ENCODE assay signal across 14 cellular contexts in the genomic region with DNA sequence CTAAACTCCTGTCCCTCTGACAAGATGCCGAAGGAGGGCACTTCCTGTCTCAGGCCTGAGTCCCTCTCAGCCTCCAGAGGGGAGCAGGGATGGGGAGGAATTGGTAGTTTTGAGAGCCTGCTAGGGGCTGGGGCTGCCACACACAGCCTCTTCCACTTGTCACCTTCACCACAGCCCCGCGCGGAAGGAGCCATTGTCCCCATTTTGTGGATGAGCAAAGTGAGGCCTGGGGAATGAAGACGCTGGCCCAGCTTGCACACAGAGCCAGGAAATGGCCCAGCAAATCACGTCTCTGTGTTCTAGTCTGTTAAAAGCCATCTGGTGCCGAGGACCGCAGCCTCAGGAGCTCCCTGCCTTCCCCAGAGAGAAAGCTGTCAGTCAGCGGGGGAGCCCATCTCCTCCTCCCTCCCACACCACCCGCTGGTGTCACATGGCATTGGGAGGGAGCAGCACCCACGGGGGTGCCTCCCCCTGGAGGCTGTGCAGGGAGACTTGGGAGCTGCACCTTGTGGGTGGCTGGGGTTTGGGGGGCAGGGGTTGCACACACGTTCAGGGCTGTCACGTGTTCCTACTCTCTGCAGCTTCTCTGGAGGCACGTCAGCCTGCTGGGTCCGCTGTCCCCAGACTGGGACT. TPM values are rescaled to one million over a fixed set of nuclear protein-coding genes. Genes with fewer than 3 reads are reported as not detected.
DNase-seq lines count a peak whose midpoint lies in the region; ATAC-seq and TF ChIP-seq lines count a peak whose summit lies in the region.
"Had no signal": no experiment of that assay in that cellular context is flagged by ENCODE, and none has a peak within 500 bp of the region (broad histone marks: within the 10 kb centered on the region; RNA-seq: fewer than 3 reads in every experiment).

No MANE protein-coding gene starts in this region.

- H3K9ac ChIP-seq in mesendoderm (ENCODE audit: low read length), result no peak overlapping the region

- no peak overlapping the region for H4K8ac ChIP-seq in mesendoderm (ENCODE audit: low read depth, low read length)

- TF ChIP-seq CTCF in HEK293 (tag by site-specific recombination; IDR thresholded peaks at IDR 0.05), result no peak

- WGBS in mesendoderm (ENCODE audit: extremely low coverage, insufficient coverage, low lambda C conversion rate), result no CpG with 5 or more reads among the region's 15 CpGs

- H2AK5ac ChIP-seq in mesendoderm (ENCODE audit: low read length), result no peak overlapping the region

- POLR2A ChIA-PET in HEK293 (lab: Yijun Ruan, JAX), result no interaction called here

- no peak overlapping the region for H2BK120ac ChIP-seq in mesendoderm (ENCODE audit: low read depth, low read length)

- H3K27me3 ChIP-seq in mesendoderm (ENCODE audit: insufficient read depth, low read length, poor library complexity), result no peaks in the 10 kb centered on the region

- H3K27ac ChIP-seq in HEK293 (ENCODE audit: extremely low read depth, low read depth, low read length) (no peak overlapping the region), mesendoderm (ENCODE audit: low read depth, low read length) (no peak overlapping the region)
- H3K27ac ChIP-seq: stomach had no signal

- no peaks in the 10 kb centered on the region for H3K79me2 ChIP-seq in mesendoderm (ENCODE audit: control insufficient read depth, insufficient read depth, low read length)

- H2BK5ac ChIP-seq in mesendoderm (ENCODE audit: low read length), result no peak overlapping the region

- CTCF ChIA-PET in HEK293 (lab: Yijun Ruan, JAX), result interaction anchor here (0.6 to 2.1 kb wide), 4 partner anchors 11 to 549 kb away, joined by 3 to 6 read pairs (median 4); no protein-coding TSS in a partner anchor

- no peaks in the 10 kb centered on the region for H3K79me1 ChIP-seq in mesendoderm (ENCODE audit: low read length)

- H3K4me1 ChIP-seq in HEK293 (ENCODE audit: control insufficient read depth, insufficient read depth, low read length), result no peaks in the 10 kb centered on the region
- H3K4me1 ChIP-seq in mesendoderm (ENCODE audit: control insufficient read depth, low read depth, low read length), result no peaks in the 10 kb centered on the region
- H3K4me1 ChIP-seq: stomach had no signal

- H2BK15ac ChIP-seq in mesendoderm (replicated peaks; ENCODE audit: low read depth), result no peak overlapping the region

- ATAC-seq in HG03460 (IDR thresholded peaks at IDR 0.05; ENCODE audit: unreplicated experiment) (no peak), GM18517 (IDR thresholded peaks at IDR 0.05; ENCODE audit: unreplicated experiment) (no peak)
- ATAC-seq: activated CD4-positive, CD25-positive, alpha-beta regulatory T cell treated with anti-CD3 and anti-CD28 coated beads, Interleukin-2, amount 50 U/mL, for 24 hours; GM23338 had no signal

- H4K5ac ChIP-seq in mesendoderm (ENCODE audit: low read length), result no peak overlapping the region

- H3K18ac ChIP-seq in mesendoderm (ENCODE audit: low read length), result no peak overlapping the region

- no peaks in the 10 kb centered on the region for H3K9me3 ChIP-seq in HEK293 (ENCODE audit: control insufficient read depth, insufficient read depth, low read depth, low read length)
- H3K9me3 ChIP-seq: stomach had no signal

- DNase-seq in NCI-H1694 treated with DMSO at 0.1 percent for 48 hours (lab: John Stamatoyannopoulos, UW) (peak; percentile 13), NCI-H1694 (lab: John Stamatoyannopoulos, UW) (no peak), SK-N-DZ (ENCODE audit: low spot score) (peak; percentile 27), mesendoderm (no peak), C1 segment of cervical spinal cord (lab: John Stamatoyannopoulos, UW) (no peak)
- DNase-seq: 8988T, EL, NCI-H2029 treated with DMSO at 0.1 percent for 48 hours, stomach had no signal

- H3K23ac ChIP-seq in mesendoderm (ENCODE audit: low read length), result no peak overlapping the region

- peak overlapping the region; percentile 25 for H3K56ac ChIP-seq in mesendoderm (ENCODE audit: low read length)

- H3K36me3 ChIP-seq in HEK293 (ENCODE audit: control insufficient read depth in 2 of 2, insufficient read depth in 1 of 2, low read length in 2 of 2), result no peaks in the 10 kb centered on the region
- H3K36me3 ChIP-seq in mesendoderm (ENCODE audit: control insufficient read depth, insufficient read depth, low read length), result no peaks in the 10 kb centered on the region
- H3K36me3 ChIP-seq: stomach had no signal

- H3K4me3 ChIP-seq in HEK293 (ENCODE audit: low read depth, low read length) (no peak overlapping the region), mesendoderm (ENCODE audit: low read length) (no peak overlapping the region)
- H3K4me3 ChIP-seq: GM23338, stomach had no signal

- H3K4ac ChIP-seq in mesendoderm (ENCODE audit: low read depth, low read length), result no peak overlapping the region

- no peak overlapping the region for H3K4me2 ChIP-seq in mesendoderm (ENCODE audit: low read length)
- H3K4me2 ChIP-seq: GM23338 had no signal

TF ChIP-seq in HEK293, 187 proteins besides CTCF, POLR2A, EP300 and RAD21:
- TF ChIP-seq ZNF433 (tag by site-specific recombination; IDR thresholded peaks at IDR 0.05; ENCODE audit: low read depth) (no peak), ZFHX2 (tag by site-specific recombination; conservative IDR thresholded peaks at IDR 0.05) (peak; percentile 91), GLIS1 (tag by site-specific recombination; IDR thresholded peaks at IDR 0.05) (peak; percentile 94), ZIC2 (tag by site-specific recombination; IDR thresholded peaks at IDR 0.05) (peak; percentile 96), GLIS2 (tag by site-specific recombination; IDR thresholded peaks at IDR 0.05) (peak; percentile 61), ZNF341 (tag by site-specific recombination; IDR thresholded peaks at IDR 0.05; ENCODE audit: low read depth) (no peak), ZNF169 (tag by site-specific recombination; IDR thresholded peaks at IDR 0.05) (no peak), ZNF280D (tag by site-specific recombination; IDR thresholded peaks at IDR 0.05) (no peak), EGR2 (tag by site-specific recombination; IDR thresholded peaks at IDR 0.05; ENCODE audit: low read depth) (peak; percentile 96), ZNF514 (tag by site-specific recombination; IDR thresholded peaks at IDR 0.05) (no peak)
- TF ChIP-seq, protein P1, sequence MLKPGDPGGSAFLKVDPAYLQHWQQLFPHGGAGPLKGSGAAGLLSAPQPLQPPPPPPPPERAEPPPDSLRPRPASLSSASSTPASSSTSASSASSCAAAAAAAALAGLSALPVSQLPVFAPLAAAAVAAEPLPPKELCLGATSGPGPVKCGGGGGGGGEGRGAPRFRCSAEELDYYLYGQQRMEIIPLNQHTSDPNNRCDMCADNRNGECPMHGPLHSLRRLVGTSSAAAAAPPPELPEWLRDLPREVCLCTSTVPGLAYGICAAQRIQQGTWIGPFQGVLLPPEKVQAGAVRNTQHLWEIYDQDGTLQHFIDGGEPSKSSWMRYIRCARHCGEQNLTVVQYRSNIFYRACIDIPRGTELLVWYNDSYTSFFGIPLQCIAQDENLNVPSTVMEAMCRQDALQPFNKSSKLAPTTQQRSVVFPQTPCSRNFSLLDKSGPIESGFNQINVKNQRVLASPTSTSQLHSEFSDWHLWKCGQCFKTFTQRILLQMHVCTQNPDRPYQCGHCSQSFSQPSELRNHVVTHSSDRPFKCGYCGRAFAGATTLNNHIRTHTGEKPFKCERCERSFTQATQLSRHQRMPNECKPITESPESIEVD (tag by site-specific recombination; IDR thresholded peaks at IDR 0.05), result no peak

RNA-seq across cellular contexts. Expression of gene RASD2, which starts 34.6 kb away (rescaled TPM):
- polyA plus RNA-seq in SK-N-DZ (2014; cell fraction: cytosol; rRNA removed), result not detected in 2 replicates
- polyA plus RNA-seq in SK-N-DZ (2014; cell fraction: nucleus; rRNA removed), result not detected in 2 replicates
- polyA plus RNA-seq in mesendoderm (2013, experiment 1 of 2), result 0.81 TPM
- polyA plus RNA-seq in mesendoderm (2013, experiment 2 of 2), result 0.85 TPM

RNA-seq across cellular contexts. Expression of gene MB, which starts 41.9 kb away (rescaled TPM):
- polyA plus RNA-seq in SK-N-DZ (2014; cell fraction: cytosol; rRNA removed), result 0.34 TPM in 1 of 2 replicates, not detected in the other
- polyA plus RNA-seq in SK-N-DZ (2014; cell fraction: nucleus; rRNA removed), result not detected in 2 replicates
- polyA plus RNA-seq in mesendoderm (2013, experiment 1 of 2), result 0.04 TPM
- polyA plus RNA-seq in mesendoderm (2013, experiment 2 of 2), result 0.04 TPM
- polyA plus RNA-seq: GM23338 had no signal

Comparison
In these comparisons a context has a peak if more than half of its experiments do, and no peak if none do; other contexts are left out.
1. DNase-seq: peak in NCI-H1694 treated with DMSO at 0.1 percent for 48 hours (single experiment) and SK-N-DZ (single experiment); none in NCI-H1694 (single experiment), mesendoderm (single experiment) and C1 segment of cervical spinal cord (0 of 14).